ENCODE assay signal across 13 cellular contexts in the genomic region with DNA sequence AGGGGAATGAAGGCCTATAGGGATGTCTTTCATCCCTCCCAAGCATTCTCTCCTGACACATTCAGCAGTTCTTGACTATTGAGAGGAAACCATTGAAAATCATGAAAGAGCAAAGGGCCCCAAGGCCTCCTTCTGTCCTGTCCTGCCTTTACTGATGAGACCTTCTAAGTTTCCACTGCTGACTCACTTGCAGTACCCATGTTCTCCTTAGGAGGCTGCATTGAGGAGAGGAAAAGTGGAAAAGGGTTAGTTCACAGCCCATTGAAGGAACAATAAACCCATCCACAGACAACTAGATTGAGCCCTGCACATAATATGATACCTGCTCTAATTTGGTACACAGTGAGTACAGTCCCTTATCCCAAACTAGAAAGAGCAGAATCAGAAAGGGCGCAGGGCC.
DNase-seq lines count a peak whose midpoint lies in the region; ATAC-seq, FAIRE-seq and TF ChIP-seq lines count a peak whose summit lies in the region.
"Had no signal": no experiment of that assay in that cellular context is flagged by ENCODE, and none has a peak within 500 bp of the region (broad histone marks: within the 10 kb centered on the region; RNA-seq: fewer than 3 reads in every experiment).

No MANE protein-coding gene starts in this region.

- H3K27ac Mint-ChIP-seq in MCF 10A (ENCODE audit: low read depth, unreplicated experiment): no peak overlapping the region

- no peak for FAIRE-seq in GM12878 (lab: Jason Lieb, UNC)

- DNase-seq in MCF 10A (ENCODE audit: unreplicated experiment) (peak; percentile 27), breast epithelium (ENCODE audit: low spot score in 2 of 2) (no peak), IMR-90 (no peak), GM12878 (ENCODE audit: low read depth, low spot score) (no peak), retinal pigment epithelial cell (ENCODE audit: low read depth) (no peak), T-helper 9 cell (no peak)
- DNase-seq: activated CD4-positive, alpha-beta T cell treated with anti-CD3 and anti-CD28 coated beads for 1 hour; activated effector memory CD4-positive, alpha-beta T cell treated with anti-CD3 and anti-CD28 coated beads, Interleukin-2, amount 50 U/mL, for 16 hours; cortex of kidney; NCI-H1436 treated with DMSO at 0.1 percent for 48 hours had no signal

- H3K4me1 Mint-ChIP-seq in MCF 10A (ENCODE audit: insufficient read depth, unreplicated experiment): peaks cover 6% of the 10 kb centered on the region

- H4K20me1 ChIP-seq in IMR-90 (ENCODE audit: insufficient read depth, low read length) (no peaks in the 10 kb centered on the region), GM12878 (ENCODE audit: control insufficient read depth, insufficient read depth) (no peaks in the 10 kb centered on the region)

- no peak for TF ChIP-seq EP300 in GM12878 (IDR thresholded peaks at IDR 0.05; ENCODE audit: borderline replicate concordance in 1 of 2, control insufficient read depth in 1 of 2, low read depth in 2 of 2, low read length in 2 of 2)

- H2BK120ac ChIP-seq in IMR-90 (ENCODE audit: low read depth, low read length): no peak overlapping the region

- no peak overlapping the region for H2BK5ac ChIP-seq in IMR-90 (ENCODE audit: low read depth, low read length, poor library complexity, severe bottlenecking)

- H2AFZ ChIP-seq in IMR-90 (replicated peaks; ENCODE audit: low read length, poor library complexity): no peak overlapping the region
- H2AFZ ChIP-seq in GM12878 (ENCODE audit: control insufficient read depth, low read depth, low read length): no peak overlapping the region

- H3K27me3 Mint-ChIP-seq in MCF 10A (ENCODE audit: insufficient read depth, unreplicated experiment): no peaks in the 10 kb centered on the region

- no peak overlapping the region for H2BK20ac ChIP-seq in IMR-90 (ENCODE audit: low read depth, low read length)

- no peak overlapping the region for H3K4ac ChIP-seq in IMR-90 (ENCODE audit: low read depth, low read length)

- no peaks in the 10 kb centered on the region for H3K9me3 Mint-ChIP-seq in MCF 10A (ENCODE audit: unreplicated experiment)

- CTCF ChIA-PET in MCF 10A (lab: Yijun Ruan, JAX): interaction anchor here (0.5 to 0.8 kb wide), 3 partner anchors 10 to 775 kb away, joined by 3 to 4 read pairs (median 4); no protein-coding TSS in a partner anchor
- CTCF ChIA-PET in IMR-90 (lab: Yijun Ruan, JAX): no interaction called here
- CTCF ChIA-PET in GM12878 (lab: Yijun Ruan, JAX): interaction anchor here (0.7 to 1.2 kb wide), 2 partner anchors 101 to 696 kb away, joined by 3 read pairs; no protein-coding TSS in a partner anchor

- no peak overlapping the region for H3K14ac ChIP-seq in IMR-90 (replicated peaks; ENCODE audit: low read depth, low read length)

- SMC1A ChIA-PET in GM12878 (lab: Charles Lee; ENCODE audit: uncharacterized antibody, unreplicated experiment): no interaction called here

- no CpG with 5 or more reads among the region's 1 CpG for WGBS in IMR-90 (ENCODE audit: extremely low coverage in 2 of 2, insufficient read length in 1 of 2), 2 experiments
- 0% methylated on average over 1 of the region's 1 CpG for WGBS in GM12878 (ENCODE audit: insufficient coverage, insufficient replicate concordance, low lambda C conversion rate, missing lambda C conversion rate)

- BruUV-seq in MCF 10A (replicated peaks; lab: Mats Ljungman, UMichigan) (no TSS peak), IMR-90 (replicated peaks; lab: Mats Ljungman, UMichigan) (no TSS peak), GM12878 (replicated peaks; lab: Mats Ljungman, UMichigan) (no TSS peak)

- H3K9me1 ChIP-seq in IMR-90 (ENCODE audit: insufficient read depth, low read length): no peaks in the 10 kb centered on the region

- H3K79me1 ChIP-seq in IMR-90 (ENCODE audit: low read depth in 1 of 2, low read length in 2 of 2): no peaks in the 10 kb centered on the region

- ATAC-seq in IMR-90 (ENCODE audit: low read depth) (no peak), GM12878 (peak; percentile 74), HG02610 (IDR thresholded peaks at IDR 0.05; ENCODE audit: unreplicated experiment) (no peak), HG03175 (IDR thresholded peaks at IDR 0.05; ENCODE audit: unreplicated experiment) (no peak)

- H3K18ac ChIP-seq in IMR-90 (ENCODE audit: low read depth, low read length): no peak overlapping the region

- dilution Hi-C loops in IMR-90 (cut with HindIII; ENCODE audit: low sequenced_read_pairs, unreplicated experiment): no loop called here

- H3K4me1 ChIP-seq in breast epithelium (no peaks in the 10 kb centered on the region), IMR-90 (ENCODE audit: control insufficient read depth, insufficient read depth, low read length) (no peaks in the 10 kb centered on the region), GM12878 (ENCODE audit: control insufficient read depth, insufficient read depth, low read length) (no peaks in the 10 kb centered on the region)

- TF ChIP-seq CTCF in MCF 10A (IDR thresholded peaks at IDR 0.05; ENCODE audit: unreplicated experiment): peak; percentile 17
- TF ChIP-seq CTCF in breast epithelium (IDR thresholded peaks at IDR 0.05): no peak
- TF ChIP-seq CTCF in IMR-90 (conservative IDR thresholded peaks at IDR 0.05; ENCODE audit: low read depth, low read length): 0 out of 2 replicates have a peak, but pooled peaks have one; percentile 1
- TF ChIP-seq CTCF in GM12878 (IDR thresholded peaks at IDR 0.05 in 2 of 3, conservative IDR thresholded peaks at IDR 0.05 in 1 of 3; ENCODE audit: control insufficient read depth in 2 of 3, extremely low read depth in 1 of 3, insufficient read depth in 1 of 3, low read depth in 3 of 3, low read length in 3 of 3): peak in 2 of 3 experiments; percentile 21 to 26; a peak in 3 of 6 replicates
- TF ChIP-seq CTCF in retinal pigment epithelial cell (conservative IDR thresholded peaks at IDR 0.05; ENCODE audit: low read depth, low read length): peak; percentile 44

- H3K27ac ChIP-seq in breast epithelium: no peak overlapping the region
- no peak overlapping the region for H3K27ac ChIP-seq in IMR-90 (ENCODE audit: insufficient read depth, low read length)
- H3K27ac ChIP-seq in GM12878 (ENCODE audit: control insufficient read depth, insufficient read depth): no peak overlapping the region
- H3K27ac ChIP-seq: HL-60 had no signal

- no peak overlapping the region for H4K8ac ChIP-seq in IMR-90 (ENCODE audit: low read depth in 2 of 2, low read length in 2 of 2)

- H3K4me2 ChIP-seq in IMR-90 (ENCODE audit: low read depth, low read length) (no peak overlapping the region), GM12878 (ENCODE audit: control insufficient read depth, insufficient read depth) (no peak overlapping the region)

- H3K23ac ChIP-seq in IMR-90 (ENCODE audit: low read depth, low read length): no peak overlapping the region

- H3K56ac ChIP-seq in IMR-90 (ENCODE audit: extremely low read depth, insufficient read depth, low read length): no peak overlapping the region

- H2AK5ac ChIP-seq in IMR-90 (ENCODE audit: low read depth, low read length): no peak overlapping the region

- no peaks in the 10 kb centered on the region for H3K79me2 ChIP-seq in GM12878 (ENCODE audit: control insufficient read depth, insufficient read depth, low read length)

- H3K27me3 ChIP-seq in breast epithelium (no peaks in the 10 kb centered on the region), IMR-90 (ENCODE audit: control insufficient read depth, insufficient read depth, low read length) (no peaks in the 10 kb centered on the region), GM12878 (replicated peaks in 1 of 2; ENCODE audit: control insufficient read depth in 2 of 2, insufficient read depth in 2 of 2, low read length in 1 of 2) (no peaks in the 10 kb centered on the region; a peak in 1 of 4 replicates)

- no peak overlapping the region for H2AK9ac ChIP-seq in IMR-90 (replicated peaks; ENCODE audit: low read depth, low read length, poor library complexity)

- H3K9ac ChIP-seq in IMR-90 (ENCODE audit: low read depth, low read length): no peak overlapping the region
- no peak overlapping the region for H3K9ac ChIP-seq in GM12878 (ENCODE audit: control insufficient read depth, insufficient read depth, low read length)

- H3K36me3 ChIP-seq in breast epithelium (no peaks in the 10 kb centered on the region), IMR-90 (ENCODE audit: control insufficient read depth, insufficient read depth, low read length) (no peaks in the 10 kb centered on the region), GM12878 (ENCODE audit: control insufficient read depth in 2 of 2, insufficient read depth in 2 of 2, low read length in 1 of 2) (no peaks in the 10 kb centered on the region)

- no peak overlapping the region for H2BK15ac ChIP-seq in IMR-90 (ENCODE audit: low read depth, low read length)

- POLR2A ChIA-PET in MCF 10A (lab: Yijun Ruan, JAX) (no interaction called here), IMR-90 (lab: Charles Lee; ENCODE audit: unreplicated experiment) (no interaction called here), GM12878 (lab: Charles Lee) (no interaction called here)

- TF ChIP-seq RAD21 in IMR-90 (IDR thresholded peaks at IDR 0.05; ENCODE audit: low read length) (no peak), GM12878 (IDR thresholded peaks at IDR 0.05; ENCODE audit: insufficient read depth, low read depth, low read length) (no peak)

- no peak overlapping the region for H4K5ac ChIP-seq in IMR-90 (ENCODE audit: low read depth, low read length)

- H3K4me3 ChIP-seq in breast epithelium (no peak overlapping the region), IMR-90 (ENCODE audit: insufficient read depth, low read depth, low read length) (no peak overlapping the region), GM12878 (no peak overlapping the region), retinal pigment epithelial cell (ENCODE audit: low read length) (no peak overlapping the region)

- no peak for TF ChIP-seq POLR2A in breast epithelium (IDR thresholded peaks at IDR 0.05)
- TF ChIP-seq POLR2A in IMR-90 (IDR thresholded peaks at IDR 0.05; ENCODE audit: low read depth, low read length): no peak
- no peak for TF ChIP-seq POLR2A in GM12878 (IDR thresholded peaks at IDR 0.05; ENCODE audit: low read depth, low read length)

- no peak overlapping the region for H3K4me3 Mint-ChIP-seq in MCF 10A (ENCODE audit: unreplicated experiment)

- peaks cover 6% of the 10 kb centered on the region for H3K36me3 Mint-ChIP-seq in MCF 10A (ENCODE audit: insufficient read depth, unreplicated experiment)

- in situ Hi-C loops in IMR-90 (cut with MboI; ENCODE audit: low sequenced_read_pairs): no loop called here
- in situ Hi-C loops in GM12878 (cut with MboI): no loop called here

- no peak overlapping the region for H4K91ac ChIP-seq in IMR-90 (ENCODE audit: insufficient read depth, low read depth, low read length)

- RAD21 ChIA-PET in GM12878 (lab: Charles Lee; ENCODE audit: unreplicated experiment): no interaction called here

- H3K9me3 ChIP-seq in breast epithelium: peaks cover 3 to 4% of the 10 kb centered on the region in 2 donors
- no peaks in the 10 kb centered on the region for H3K9me3 ChIP-seq in IMR-90 (ENCODE audit: control insufficient read depth, insufficient read depth, low read length)
- no peaks in the 10 kb centered on the region for H3K9me3 ChIP-seq in GM12878 (replicated peaks; ENCODE audit: control insufficient read depth, insufficient read depth, low read length)

- intact Hi-C loops in MCF 10A (cut with micrococcal nuclease) (no loop called here), breast epithelium (cut with DNase I; ENCODE audit: low total_unique reads) (no loop called here), IMR-90 (cut with micrococcal nuclease) (no loop called here), GM12878 (cut with micrococcal nuclease; ENCODE audit: unreplicated experiment) (no loop called here)

Comparison
In these comparisons a context has a peak if more than half of its experiments do, and no peak if none do; other contexts are left out.
1. CTCF ChIP-seq: peak in MCF 10A (single experiment), IMR-90 (single experiment), GM12878 (2 of 3) and retinal pigment epithelial cell (single experiment); none in breast epithelium (0 of 3).